Comparison of ENCODE assay signal across 17 cellular contexts in the genomic region with DNA sequence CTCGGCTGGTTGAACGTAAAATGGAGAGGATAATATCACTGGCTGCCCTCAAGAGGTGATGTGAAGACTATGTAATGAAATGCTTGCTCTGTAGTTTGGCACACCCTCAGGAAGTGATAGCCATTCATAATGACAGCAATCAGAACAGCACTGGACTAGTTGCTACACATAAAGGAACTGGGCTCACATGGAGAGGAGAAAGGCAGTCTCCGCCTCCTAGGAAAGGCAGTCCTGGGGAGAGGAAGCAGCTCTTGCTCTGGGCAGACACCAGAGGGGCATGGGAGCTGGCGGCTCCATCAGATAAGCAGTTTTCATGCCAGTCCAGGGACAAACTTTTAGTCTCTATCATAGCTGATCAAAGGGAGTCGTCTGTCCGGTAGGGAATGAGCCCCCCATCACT. TPM values are rescaled to one million over a fixed set of nuclear protein-coding genes. Genes with fewer than 3 reads are reported as not detected.
DNase-seq lines count a peak whose midpoint lies in the region; ATAC-seq lines count a peak whose summit lies in the region.
"Had no signal": no experiment of that assay in that cellular context is flagged by ENCODE, and none has a peak within 500 bp of the region (broad histone marks: within the 10 kb centered on the region; RNA-seq: fewer than 3 reads in every experiment).

No MANE protein-coding gene starts in this region.

- DNase-seq in NCI-H748 (lab: John Stamatoyannopoulos, UW; ENCODE audit: unreplicated experiment), result peak; percentile 22
- DNase-seq in NCI-H748 treated with DMSO at 0.1 percent for 48 hours (lab: John Stamatoyannopoulos, UW), result no peak
- peak; percentile 87 for DNase-seq in NCI-H510A treated with DMSO at 0.1 percent for 48 hours (lab: John Stamatoyannopoulos, UW)
- DNase-seq in dermis blood vessel endothelial cell, result peak; percentile 81
- peak; percentile 57 for DNase-seq in pulmonary artery endothelial cell (ENCODE audit: low read depth, low spot score)
- DNase-seq in activated T-cell treated with anti-CD3 and anti-CD28 coated beads, Interleukin-2, amount 50 U/mL, for 72 hours, result no peak
- no peak for DNase-seq in middle frontal gyrus (ENCODE audit: extremely low spot score, low spot score)
- no peak for DNase-seq in activated naive CD8-positive, alpha-beta T cell treated with anti-CD3 and anti-CD28 coated beads, Interleukin-2, amount 50 U/mL, for 24 hours
- DNase-seq: activated CD4-positive, alpha-beta T cell treated with anti-CD3 and anti-CD28 coated beads, Interleukin-2, amount 50 U/mL, for 1 hour; activated naive CD4-positive, alpha-beta T cell treated with Interleukin-2 at 50 U/mL for 16 hours; CD4-positive, CD25-positive, alpha-beta regulatory T cell; gastrocnemius medialis; Kasumi-1; left ventricle myocardium inferior; NCI-H1417 treated with DMSO at 0.1 percent for 48 hours; spleen had no signal

- no peaks in the 10 kb centered on the region for H3K27me3 Mint-ChIP-seq in activated T-cell treated with anti-CD3 and anti-CD28 coated beads, Interleukin-2, amount 50 U/mL, for 72 hours (ENCODE audit: low read depth)
- no peaks in the 10 kb centered on the region for H3K27me3 Mint-ChIP-seq in activated naive CD8-positive, alpha-beta T cell treated with anti-CD3 and anti-CD28 coated beads, Interleukin-2, amount 50 U/mL, for 24 hours
- H3K27me3 Mint-ChIP-seq: CD4-positive, CD25-positive, alpha-beta regulatory T cell had no signal

- no peak for ATAC-seq in activated T-cell treated with anti-CD3 and anti-CD28 coated beads, Interleukin-2, amount 50 U/mL, for 72 hours (replicated peaks in 1 of 2)
- ATAC-seq in activated naive CD8-positive, alpha-beta T cell treated with anti-CD3 and anti-CD28 coated beads, Interleukin-2, amount 50 U/mL, for 24 hours, result no peak
- ATAC-seq: gastrocnemius medialis had no signal

- H3K27ac Mint-ChIP-seq in activated T-cell treated with anti-CD3 and anti-CD28 coated beads, Interleukin-2, amount 50 U/mL, for 72 hours, result no peak overlapping the region
- H3K27ac Mint-ChIP-seq in activated naive CD8-positive, alpha-beta T cell treated with anti-CD3 and anti-CD28 coated beads, Interleukin-2, amount 50 U/mL, for 24 hours, result no peak overlapping the region
- H3K27ac Mint-ChIP-seq: CD4-positive, CD25-positive, alpha-beta regulatory T cell; progenitor cell of endocrine pancreas had no signal

- no peaks in the 10 kb centered on the region for H3K9me3 Mint-ChIP-seq in activated T-cell treated with anti-CD3 and anti-CD28 coated beads, Interleukin-2, amount 50 U/mL, for 72 hours
- H3K9me3 Mint-ChIP-seq in activated naive CD8-positive, alpha-beta T cell treated with anti-CD3 and anti-CD28 coated beads, Interleukin-2, amount 50 U/mL, for 24 hours, result no peaks in the 10 kb centered on the region
- H3K9me3 Mint-ChIP-seq: CD4-positive, CD25-positive, alpha-beta regulatory T cell had no signal

- H3K4me3 Mint-ChIP-seq in activated T-cell treated with anti-CD3 and anti-CD28 coated beads, Interleukin-2, amount 50 U/mL, for 72 hours, result no peak overlapping the region
- H3K4me3 Mint-ChIP-seq in activated naive CD8-positive, alpha-beta T cell treated with anti-CD3 and anti-CD28 coated beads, Interleukin-2, amount 50 U/mL, for 24 hours, result no peak overlapping the region
- H3K4me3 Mint-ChIP-seq: CD4-positive, CD25-positive, alpha-beta regulatory T cell had no signal

- H3K4me1 Mint-ChIP-seq in activated T-cell treated with anti-CD3 and anti-CD28 coated beads, Interleukin-2, amount 50 U/mL, for 72 hours (ENCODE audit: low read depth), result peaks cover 15% of the 10 kb centered on the region
- peaks cover 15% of the 10 kb centered on the region for H3K4me1 Mint-ChIP-seq in activated naive CD8-positive, alpha-beta T cell treated with anti-CD3 and anti-CD28 coated beads, Interleukin-2, amount 50 U/mL, for 24 hours
- H3K4me1 Mint-ChIP-seq: CD4-positive, CD25-positive, alpha-beta regulatory T cell had no signal

- no peaks in the 10 kb centered on the region for H3K36me3 Mint-ChIP-seq in activated T-cell treated with anti-CD3 and anti-CD28 coated beads, Interleukin-2, amount 50 U/mL, for 72 hours (ENCODE audit: insufficient read depth in 2 of 2)
- no peaks in the 10 kb centered on the region for H3K36me3 Mint-ChIP-seq in activated naive CD8-positive, alpha-beta T cell treated with anti-CD3 and anti-CD28 coated beads, Interleukin-2, amount 50 U/mL, for 24 hours (ENCODE audit: low read depth)
- H3K36me3 Mint-ChIP-seq: CD4-positive, CD25-positive, alpha-beta regulatory T cell had no signal

RNA-seq across cellular contexts. Expression of a gene that starts 46.9 kb away (rescaled TPM):
- total RNA-seq in dermis blood vessel endothelial cell (13.6 and 16.0 TPM in 2 replicates), pulmonary artery endothelial cell (7.3 and 9.2 TPM in 2 replicates)
- 1 to 10 TPM; 1.6 to 3.7 TPM for total RNA-seq in activated T-cell treated with anti-CD3 and anti-CD28 coated beads, Interleukin-2, amount 50 U/mL, for 72 hours

Comparison
In these comparisons a context has a peak if more than half of its experiments do, and no peak if none do; other contexts are left out.
1. DNase-seq: peak in NCI-H748 (single experiment), NCI-H510A treated with DMSO at 0.1 percent for 48 hours (single experiment), dermis blood vessel endothelial cell (single experiment) and pulmonary artery endothelial cell (single experiment); none in NCI-H748 treated with DMSO at 0.1 percent for 48 hours (single experiment), activated T-cell treated with anti-CD3 and anti-CD28 coated beads, Interleukin-2, amount 50 U/mL, for 72 hours (0 of 2), middle frontal gyrus (single experiment) and activated naive CD8-positive, alpha-beta T cell treated with anti-CD3 and anti-CD28 coated beads, Interleukin-2, amount 50 U/mL, for 24 hours (single experiment).